In genomic region chr16:85420501-85421337, GRCh38 we compare ENCODE assay signal across 9 cellular contexts.
DNase-seq lines count a peak whose midpoint lies in the region; ATAC-seq and TF ChIP-seq lines count a peak whose summit lies in the region.
"Had no signal": no experiment of that assay in that cellular context is flagged by ENCODE, and none has a peak within 500 bp of the region (broad histone marks: within the 10 kb centered on the region; RNA-seq: fewer than 3 reads in every experiment).

No MANE protein-coding gene starts in this region.

- H3K9me3 Mint-ChIP-seq in naive B cell = no peaks in the 10 kb centered on the region
- H3K9me3 Mint-ChIP-seq: dendritic cell treated with granulocyte-macrophage colony-stimulating factor and Interleukin-4, amounts not matched to agents 40 ng/mL and 50 ng/mL, for 4 days had no signal

- H3K79me2 ChIP-seq in MM.1S (ENCODE audit: low read length) = no peaks in the 10 kb centered on the region

- no peak overlapping the region for H3K4me3 ChIP-seq in MM.1S (ENCODE audit: low read length)
- no peak overlapping the region for H3K4me3 ChIP-seq in effector memory CD4-positive, alpha-beta T cell (ENCODE audit: insufficient read depth, low read depth, low read length, poor library complexity, severe bottlenecking)

- H3K4me1 ChIP-seq in MM.1S (ENCODE audit: low read length) = no peaks in the 10 kb centered on the region
- H3K4me1 ChIP-seq in effector memory CD4-positive, alpha-beta T cell (ENCODE audit: control insufficient read depth, insufficient read depth, low read length, poor library complexity, severe bottlenecking) = no peaks in the 10 kb centered on the region

- peak overlapping the region in 1 of 8 donors; percentile 65 for H3K4me3 Mint-ChIP-seq in naive B cell
- H3K4me3 Mint-ChIP-seq: dendritic cell treated with granulocyte-macrophage colony-stimulating factor and Interleukin-4, amounts not matched to agents 40 ng/mL and 50 ng/mL, for 4 days had no signal

- no peak overlapping the region for H3K27ac ChIP-seq in MM.1S (ENCODE audit: low read length)
- no peak overlapping the region for H3K27ac ChIP-seq in effector memory CD4-positive, alpha-beta T cell (ENCODE audit: insufficient read depth, low read length, poor library complexity, severe bottlenecking)

- H3K36me3 Mint-ChIP-seq in naive B cell = no peaks in the 10 kb centered on the region

- H3K27me3 Mint-ChIP-seq in naive B cell = peaks cover 5 to 18% (median 17%) of the 10 kb centered on the region in 3 donors

- DNase-seq in GM13976 (ENCODE audit: low spot score) = peak; percentile 95
- DNase-seq in MM.1S = peak; percentile 31
- peak; percentile 60 for DNase-seq in activated CD4-positive, alpha-beta T cell treated with anti-CD3 and anti-CD28 coated beads, Interleukin-2, amount 50 U/mL, for 4 hours
- DNase-seq in effector memory CD4-positive, alpha-beta T cell = peak; percentile 40 to 59 (median 56)
- peak; percentile 69 for DNase-seq in naive B cell
- DNase-seq in stimulated activated naive CD4-positive, alpha-beta T cell (lab: John Stamatoyannopoulos, UW) = peak; percentile 36 to 81 (median 64)
- no peak for DNase-seq in DMS79 treated with DMSO at 0.1 percent for 48 hours (lab: John Stamatoyannopoulos, UW)

- in situ Hi-C loops in GM13976 (cut with MboI; ENCODE audit: low sequenced_read_pairs, unreplicated experiment) = no loop called here

- H3K36me3 ChIP-seq in MM.1S (replicated peaks; ENCODE audit: insufficient read depth, low read length) = no peaks in the 10 kb centered on the region
- no peaks in the 10 kb centered on the region for H3K36me3 ChIP-seq in effector memory CD4-positive, alpha-beta T cell (ENCODE audit: control insufficient read depth, insufficient read depth, low read length)

- peak overlapping the region in 1 of 6 donors; percentile 71 for H3K27ac Mint-ChIP-seq in naive B cell
- H3K27ac Mint-ChIP-seq: dendritic cell treated with granulocyte-macrophage colony-stimulating factor and Interleukin-4, amounts not matched to agents 40 ng/mL and 50 ng/mL, for 4 days had no signal

- peaks cover 0 to 7% (median 0%) of the 10 kb centered on the region in 3 donors for H3K4me1 Mint-ChIP-seq in naive B cell

- no peaks in the 10 kb centered on the region for H3K9me2 ChIP-seq in MM.1S (replicated peaks; ENCODE audit: insufficient read depth, low read length)

- no peak overlapping the region for H3K9ac ChIP-seq in MM.1S (ENCODE audit: low read length)

- TF ChIP-seq CTCF in GM13976 (IDR thresholded peaks at IDR 0.05; ENCODE audit: borderline replicate concordance, control extremely low read depth, extremely low read depth, insufficient read depth, missing control alignments) = peak; percentile 100
- TF ChIP-seq CTCF in MM.1S (IDR thresholded peaks at IDR 0.05; ENCODE audit: low read length) = peak; percentile 97

- no peaks in the 10 kb centered on the region for H3F3A ChIP-seq in MM.1S (ENCODE audit: insufficient read depth, low read length)

- H3K4me2 ChIP-seq in MM.1S (ENCODE audit: low read depth, low read length) = no peak overlapping the region

- ATAC-seq in naive B cell (ENCODE audit: low read depth in 2 of 2) (peak; percentile 57 to 69), HG03439 (IDR thresholded peaks at IDR 0.05; ENCODE audit: unreplicated experiment) (no peak)

- H3K9me3 ChIP-seq in MM.1S (replicated peaks; ENCODE audit: insufficient read depth, low read length) = no peaks in the 10 kb centered on the region
- H3K9me3 ChIP-seq in effector memory CD4-positive, alpha-beta T cell (ENCODE audit: control insufficient read depth, low read length) = no peaks in the 10 kb centered on the region

- peaks cover 32% of the 10 kb centered on the region for H3K27me3 ChIP-seq in MM.1S (replicated peaks; ENCODE audit: insufficient read depth, low read length)
- H3K27me3 ChIP-seq in effector memory CD4-positive, alpha-beta T cell (replicated peaks; ENCODE audit: control insufficient read depth, insufficient read depth, low read length, poor library complexity, severe bottlenecking) = no peaks in the 10 kb centered on the region

- no peaks in the 10 kb centered on the region for H4K20me1 ChIP-seq in MM.1S (ENCODE audit: insufficient read depth, low read length)

- no peak overlapping the region for H2AFZ ChIP-seq in MM.1S (ENCODE audit: low read length)
